Comparison of ENCODE assay signal across 8 cellular contexts in genomic region chr15:72272997-72273352, GRCh38. TPM values are rescaled to one million over a fixed set of nuclear protein-coding genes. Genes with fewer than 3 reads are reported as not detected.
DNase-seq lines count a peak whose midpoint lies in the region; ATAC-seq and TF ChIP-seq lines count a peak whose summit lies in the region.

No MANE protein-coding gene starts in this region.

- peaks cover 3% of the 10 kb centered on the region for H3K36me3 ChIP-seq in H7 (replicated peaks; ENCODE audit: control insufficient read depth, insufficient read depth, low read length)
- peaks cover 26% of the 10 kb centered on the region for H3K36me3 ChIP-seq in WERI-Rb-1
- peaks cover 0 to 20% of the 10 kb centered on the region in 2 donors for H3K36me3 ChIP-seq in gastroesophageal sphincter

- ATAC-seq in gastroesophageal sphincter (no peak), HG03460 (IDR thresholded peaks at IDR 0.05; ENCODE audit: unreplicated experiment) (no peak), GM18909 (IDR thresholded peaks at IDR 0.05; ENCODE audit: poor library complexity, unreplicated experiment) (no peak)

- H3K9me3 ChIP-seq in WERI-Rb-1 (ENCODE audit: severe bottlenecking) (no peaks in the 10 kb centered on the region), gastroesophageal sphincter (no peaks in the 10 kb centered on the region)

- no peak for TF ChIP-seq EP300 in gastroesophageal sphincter (IDR thresholded peaks at IDR 0.05)

- H3K27me3 ChIP-seq in H7 (ENCODE audit: control insufficient read depth, insufficient read depth, low read length) (peaks cover 4% of the 10 kb centered on the region; the same call in 1 of the 2 replicates), WERI-Rb-1 (ENCODE audit: insufficient read depth, low read depth, severe bottlenecking) (no peaks in the 10 kb centered on the region), gastroesophageal sphincter (no peaks in the 10 kb centered on the region)

- H3K4me3 ChIP-seq in H7 (ENCODE audit: insufficient read depth, low read depth, low read length) (peak overlapping the region; percentile 86), WERI-Rb-1 (ENCODE audit: low read depth, low read length) (peak overlapping the region; percentile 46), gastroesophageal sphincter (peak overlapping the region; percentile 39 to 80), skin epidermis (peak overlapping the region; percentile 26 to 92 (median 73))

- DNase-seq in H7 (no peak), WERI-Rb-1 (no peak), hepatic stellate cell (ENCODE audit: low spot score) (no peak), NCI-H1092 treated with DMSO at 0.1 percent for 48 hours (lab: John Stamatoyannopoulos, UW) (no peak)

- no peak for TF ChIP-seq CTCF in WERI-Rb-1 (IDR thresholded peaks at IDR 0.05; ENCODE audit: low read depth, low read length)
- no peak for TF ChIP-seq CTCF in gastroesophageal sphincter (IDR thresholded peaks at IDR 0.05)

- 34 to 58% methylated on average over 7 of the region's 10 CpGs for WGBS in gastroesophageal sphincter (ENCODE audit: low coverage in 1 of 2), 2 donors

- peak overlapping the region; percentile 84 for H3K27ac ChIP-seq in WERI-Rb-1
- H3K27ac ChIP-seq in gastroesophageal sphincter: peak overlapping the region; percentile 26 to 94 (median 92)
- H3K27ac ChIP-seq in skin epidermis: peak overlapping the region in 18 of 21 experiments; percentile 4 to 99 (median 72)

- H3K4me1 ChIP-seq in gastroesophageal sphincter: peaks cover 0 to 36% (median 4%) of the 10 kb centered on the region in 3 donors

- TF ChIP-seq POLR2A in gastroesophageal sphincter (IDR thresholded peaks at IDR 0.05): no peak

RNA-seq across cellular contexts. Expression of gene PARP6, which starts 0.6 kb away (rescaled TPM):
- total RNA-seq in H7 (2014; rRNA removed; shearing (Covaris generic)): 24.8 and 28.8 TPM in 2 replicates
- total RNA-seq in gastroesophageal sphincter: 10 to 100 TPM; 38.2 to 98.7 (median 71.4) TPM

RNA-seq across cellular contexts. Expression of gene PKM, which starts 42.0 kb away (rescaled TPM):
- total RNA-seq in H7 (2014; rRNA removed; shearing (Covaris generic)): 942 and 1,007 TPM in 2 replicates
- total RNA-seq in gastroesophageal sphincter: 100 to 1,000 TPM; 343 to 646 (median 543) TPM

RNA-seq across cellular contexts. Expression of gene CELF6, which starts 47.0 kb away (rescaled TPM):
- total RNA-seq in H7 (2014; rRNA removed; shearing (Covaris generic)): 0.21 TPM in 1 of 2 replicates, not detected in the other
- 1 to 10 TPM in 3 of 4 donors, under 1 TPM in 1; 0.42 to 5.4 (median 2.9) TPM for total RNA-seq in gastroesophageal sphincter
